Comparison of ENCODE assay signal across 24 cellular contexts in genomic region chr2:28034696-28035095, GRCh38.
"Had no signal": no experiment of that assay in that cellular context is flagged by ENCODE, and none has a peak within 500 bp of the region (broad histone marks: within the 10 kb centered on the region; RNA-seq: fewer than 3 reads in every experiment).

No MANE protein-coding gene starts in this region.

- H3K27ac ChIP-seq: coronary artery, dorsolateral prefrontal cortex, epithelial cell of prostate, esophagus squamous epithelium, lower lobe of right lung had no signal

- H3K4me1 ChIP-seq: esophagus squamous epithelium had no signal

- H3K27me3 ChIP-seq: dorsolateral prefrontal cortex, esophagus squamous epithelium, gastrocnemius medialis, heart right ventricle, left lung had no signal

- H3K4me3 ChIP-seq: coronary artery, dorsolateral prefrontal cortex, esophagus squamous epithelium, gastrocnemius medialis, heart right ventricle, left lung, lower lobe of right lung, mucosa of descending colon had no signal

- DNase-seq: dorsolateral prefrontal cortex; effector CD4-positive, alpha-beta T cell; effector memory CD4-positive, alpha-beta T cell; erythroblast; esophagus squamous epithelium; foreskin fibroblast; foreskin melanocyte; gastrocnemius medialis; glutamatergic neuron; head of caudate nucleus; heart right ventricle; hippocampal formation; left cardiac atrium; left lung; left ventricle myocardium superior; lower lobe of right lung; mesenchymal stem cell; mucosa of descending colon; naive B cell; naive thymus-derived CD8-positive, alpha-beta T cell had no signal

- ATAC-seq: esophagus mucosa; gastrocnemius medialis; left cardiac atrium; left lung; lower lobe of right lung; mucosa of descending colon; naive thymus-derived CD8-positive, alpha-beta T cell had no signal

- H3K9me3 ChIP-seq: esophagus squamous epithelium, gastrocnemius medialis, heart right ventricle, left lung, lower lobe of right lung, mucosa of descending colon had no signal

- H3K36me3 ChIP-seq: esophagus squamous epithelium, gastrocnemius medialis, heart right ventricle, left lung, lower lobe of right lung had no signal

- H3K27me3 Mint-ChIP-seq: naive B cell; naive thymus-derived CD8-positive, alpha-beta T cell had no signal

- H3K4me3 Mint-ChIP-seq: mesothelial cell of epicardium; naive B cell; naive thymus-derived CD8-positive, alpha-beta T cell had no signal

- H3K27ac Mint-ChIP-seq: mesothelial cell of epicardium; naive thymus-derived CD8-positive, alpha-beta T cell had no signal

- H3K9me3 Mint-ChIP-seq: mesothelial cell of epicardium; naive B cell; naive thymus-derived CD8-positive, alpha-beta T cell had no signal
